Comparison of ENCODE assay signal across 1 cellular context in the genomic region with DNA sequence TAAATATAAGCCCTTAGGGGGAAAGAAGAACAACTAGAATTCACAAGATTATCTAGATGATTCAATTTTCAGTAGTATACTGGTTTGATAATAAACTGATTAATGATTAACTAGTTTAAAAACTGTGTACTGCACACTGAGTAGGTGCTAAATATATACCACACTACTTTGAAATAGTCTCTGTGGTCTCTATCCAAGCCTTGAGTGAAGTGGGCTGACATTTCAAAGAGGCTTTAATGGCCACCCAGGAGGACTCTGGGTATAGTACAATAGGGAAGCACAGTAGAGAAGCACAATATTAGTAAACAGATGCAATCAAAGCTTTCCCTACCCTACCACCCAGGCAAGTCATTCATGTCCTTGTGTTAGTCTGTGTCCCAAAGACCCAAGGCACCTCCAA.
TF ChIP-seq lines count a peak whose summit lies in the region.

No MANE protein-coding gene starts in this region.

TF ChIP-seq in GM12878, 131 proteins besides CTCF, POLR2A, EP300 and RAD21:
- TF ChIP-seq DPF2 (IDR thresholded peaks at IDR 0.05) (no peak), SMC3 (IDR thresholded peaks at IDR 0.05; ENCODE audit: borderline replicate concordance, low read length) (no peak), ZNF592 (IDR thresholded peaks at IDR 0.05) (no peak), NR2C1 (IDR thresholded peaks at IDR 0.05) (no peak), PML (IDR thresholded peaks at IDR 0.05; ENCODE audit: low read length) (no peak), FOXM1 (IDR thresholded peaks at IDR 0.05; ENCODE audit: low read depth, low read length) (no peak), IRF5 (IDR thresholded peaks at IDR 0.05; ENCODE audit: borderline replicate concordance) (no peak), HCFC1 (IDR thresholded peaks at IDR 0.05; ENCODE audit: low read length) (no peak), SIX5 (IDR thresholded peaks at IDR 0.05; ENCODE audit: low read depth, low read length, severe bottlenecking) (no peak), MEF2B (IDR thresholded peaks at IDR 0.05; ENCODE audit: partially characterized antibody, poor library complexity, severe bottlenecking) (no peak), PAX5 (IDR thresholded peaks at IDR 0.05; ENCODE audit: borderline replicate concordance, low read depth, low read length) (no peak), RCOR1 (conservative IDR thresholded peaks at IDR 0.05; ENCODE audit: low read depth, low read length) (no peak), ZBED1 (IDR thresholded peaks at IDR 0.05; ENCODE audit: borderline replicate concordance) (no peak), STAT3 (IDR thresholded peaks at IDR 0.05; ENCODE audit: low read depth, low read length) (no peak), POLR2AphosphoS5 (IDR thresholded peaks at IDR 0.05; ENCODE audit: low read length) (no peak), RELB (IDR thresholded peaks at IDR 0.05; ENCODE audit: low read depth) (no peak)
